In the genomic region with DNA sequence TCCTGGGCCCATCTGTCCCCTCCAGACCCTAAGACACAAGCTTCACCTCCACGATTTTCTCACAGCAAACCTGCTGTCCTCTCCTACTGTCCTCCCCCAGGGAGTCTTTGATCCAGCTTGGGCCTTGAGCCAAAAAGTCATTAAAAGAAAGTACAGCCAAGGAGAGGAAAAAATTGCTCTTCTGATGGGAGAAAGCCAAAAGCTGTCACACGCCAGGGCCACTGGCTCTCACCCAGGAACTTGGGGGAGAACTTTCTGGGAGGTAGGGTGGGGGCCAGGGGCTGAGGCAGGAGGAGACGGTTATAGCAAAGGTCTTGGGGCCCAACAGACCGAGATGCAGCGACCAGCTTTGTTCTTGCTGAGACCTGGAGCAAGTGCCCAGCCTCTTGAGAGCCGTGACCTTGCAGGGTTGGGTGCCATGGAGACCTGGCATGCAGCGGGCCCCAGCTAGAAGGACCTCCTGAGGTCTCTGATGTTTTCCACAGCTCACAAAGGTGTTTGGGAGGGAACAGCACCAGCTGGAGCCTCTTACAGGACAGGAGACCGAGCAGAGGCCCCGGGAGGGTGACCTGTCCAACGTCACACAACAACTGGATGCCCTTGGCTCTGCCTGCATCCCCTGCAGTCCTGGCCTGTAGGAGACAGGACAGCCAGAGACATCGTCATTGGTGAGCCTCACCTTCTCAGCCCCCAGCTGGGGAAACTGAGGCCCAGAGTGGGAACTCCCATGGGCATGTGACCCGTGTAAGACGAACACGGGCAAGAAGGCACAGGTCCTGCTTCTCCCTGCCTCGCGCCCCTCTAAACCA, we compare ENCODE assay signal across 12 cellular contexts.
DNase-seq lines count a peak whose midpoint lies in the region; TF ChIP-seq lines count a peak whose summit lies in the region.
"Had no signal": no experiment of that assay in that cellular context is flagged by ENCODE, and none has a peak within 500 bp of the region (broad histone marks: within the 10 kb centered on the region; RNA-seq: fewer than 3 reads in every experiment).

No MANE protein-coding gene starts in this region.

- POLR2A ChIA-PET in activated CD4-positive, alpha-beta memory T cell treated with anti-CD3 and anti-CD28 coated beads, Interleukin-2, amount 10 ng/mL, durations not matched to agents 7 days and 5 days (lab: Charles Lee): no interaction called here

- H3K4me3 Mint-ChIP-seq in activated CD4-positive, alpha-beta memory T cell treated with anti-CD3 and anti-CD28 coated beads, Interleukin-2, amount 10 ng/mL, durations not matched to agents 7 days and 5 days: no peak overlapping the region
- H3K4me3 Mint-ChIP-seq: central memory CD8-positive, alpha-beta T cell had no signal

- H3K4me3 ChIP-seq in left ventricle myocardium inferior (no peak overlapping the region), testis (no peak overlapping the region)
- H3K4me3 ChIP-seq: spleen had no signal

- no peaks in the 10 kb centered on the region for H3K36me3 Mint-ChIP-seq in activated CD4-positive, alpha-beta memory T cell treated with anti-CD3 and anti-CD28 coated beads, Interleukin-2, amount 10 ng/mL, durations not matched to agents 7 days and 5 days (ENCODE audit: low read depth)

- no peaks in the 10 kb centered on the region for H3K4me1 Mint-ChIP-seq in activated CD4-positive, alpha-beta memory T cell treated with anti-CD3 and anti-CD28 coated beads, Interleukin-2, amount 10 ng/mL, durations not matched to agents 7 days and 5 days
- H3K4me1 Mint-ChIP-seq: central memory CD8-positive, alpha-beta T cell had no signal

- no peak for TF ChIP-seq POLR2A in testis (IDR thresholded peaks at IDR 0.05)

- DNase-seq in NCI-H1092 treated with DMSO at 0.1 percent for 48 hours (lab: John Stamatoyannopoulos, UW) (peak; percentile 65), NCI-H1092 (lab: John Stamatoyannopoulos, UW) (no peak), left ventricle myocardium inferior (no peak), testis (peak; percentile 76), NK-92 (lab: John Stamatoyannopoulos, UW; ENCODE audit: unreplicated experiment) (no peak), SW480 (ENCODE audit: low spot score) (no peak)
- no peak for DNase-seq in activated CD4-positive, alpha-beta memory T cell treated with anti-CD3 and anti-CD28 coated beads, Interleukin-2, amount 10 ng/mL, durations not matched to agents 7 days and 5 days
- DNase-seq: GOT3 had no signal

- TF ChIP-seq CTCF in VCaP (conservative IDR thresholded peaks at IDR 0.05): no peak
- no peak for TF ChIP-seq CTCF in left ventricle myocardium inferior (IDR thresholded peaks at IDR 0.05; ENCODE audit: borderline replicate concordance)
- TF ChIP-seq CTCF in testis (IDR thresholded peaks at IDR 0.05): no peak

- H3K36me3 ChIP-seq in left ventricle myocardium inferior (no peaks in the 10 kb centered on the region), testis (ENCODE audit: low read depth, missing control alignments) (no peaks in the 10 kb centered on the region)
- H3K36me3 ChIP-seq: spleen had no signal

- intact Hi-C loops in left ventricle myocardium inferior (cut with micrococcal nuclease): no loop called here
- intact Hi-C loops in testis (cut with DNase I; ENCODE audit: low total_unique reads): no loop called here

- H3K27ac ChIP-seq in VCaP (peak overlapping the region; percentile 80), left ventricle myocardium inferior (replicated peaks) (peak overlapping the region; percentile 26), testis (peak overlapping the region; percentile 75 to 88)
- H3K27ac ChIP-seq: 22Rv1 had no signal

- 43 to 55% methylated on average over 15 to 16 of the region's 16 CpGs for WGBS in testis, 2 donors

- peaks cover 4% of the 10 kb centered on the region for H3K9me3 Mint-ChIP-seq in activated CD4-positive, alpha-beta memory T cell treated with anti-CD3 and anti-CD28 coated beads, Interleukin-2, amount 10 ng/mL, durations not matched to agents 7 days and 5 days
- H3K9me3 Mint-ChIP-seq: central memory CD8-positive, alpha-beta T cell had no signal

- CTCF ChIA-PET in activated CD4-positive, alpha-beta memory T cell treated with anti-CD3 and anti-CD28 coated beads, Interleukin-2, amount 10 ng/mL, durations not matched to agents 7 days and 5 days (lab: Charles Lee): no interaction called here

- peaks cover 77% of the 10 kb centered on the region for H3K4me1 ChIP-seq in left ventricle myocardium inferior
- peaks cover 50% of the 10 kb centered on the region for H3K4me1 ChIP-seq in testis

- H3K27ac Mint-ChIP-seq in activated CD4-positive, alpha-beta memory T cell treated with anti-CD3 and anti-CD28 coated beads, Interleukin-2, amount 10 ng/mL, durations not matched to agents 7 days and 5 days: no peak overlapping the region

- H3K27me3 ChIP-seq in left ventricle myocardium inferior (ENCODE audit: low read depth): no peaks in the 10 kb centered on the region
- H3K27me3 ChIP-seq in testis: no peaks in the 10 kb centered on the region

- peaks cover under 1% of the 10 kb centered on the region for H3K9me3 ChIP-seq in left ventricle myocardium inferior (replicated peaks)
- no peaks in the 10 kb centered on the region for H3K9me3 ChIP-seq in testis

- H3K27me3 Mint-ChIP-seq in activated CD4-positive, alpha-beta memory T cell treated with anti-CD3 and anti-CD28 coated beads, Interleukin-2, amount 10 ng/mL, durations not matched to agents 7 days and 5 days: no peaks in the 10 kb centered on the region

Comparison
In these comparisons a context has a peak if more than half of its experiments do, and no peak if none do; other contexts are left out.
1. DNase-seq: peak in NCI-H1092 treated with DMSO at 0.1 percent for 48 hours (single experiment) and testis (single experiment); none in NCI-H1092 (single experiment), left ventricle myocardium inferior (single experiment), NK-92 (single experiment), activated CD4-positive, alpha-beta memory T cell treated with anti-CD3 and anti-CD28 coated beads, Interleukin-2, amount 10 ng/mL, durations not matched to agents 7 days and 5 days (single experiment) and SW480 (single experiment).
2. H3K27ac ChIP-seq: peak in every context shown above with its lines; median percentile 82 in testis; 80 in VCaP; 26 in left ventricle myocardium inferior.